1 cellular context compared by ENCODE assay signal in the genomic region with DNA sequence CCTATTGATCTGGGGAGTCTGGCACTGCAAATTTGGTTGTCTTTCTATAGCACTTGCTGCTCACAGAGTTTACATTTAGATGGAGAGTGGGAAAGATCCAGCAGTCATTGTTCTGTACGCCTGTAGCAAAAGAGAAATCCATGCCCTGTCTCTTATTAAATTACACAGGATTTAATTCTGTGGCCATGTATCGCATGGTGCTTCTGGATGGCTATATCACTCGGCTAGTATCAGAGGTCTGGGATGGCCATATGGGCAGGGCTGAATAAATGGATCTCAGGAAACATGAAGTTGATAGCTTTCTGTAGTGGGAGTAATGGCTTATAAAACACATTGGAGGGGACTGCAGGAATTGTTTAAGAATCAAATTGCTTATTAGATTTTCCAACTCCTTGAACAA.
TF ChIP-seq lines count a peak whose summit lies in the region.

No MANE protein-coding gene starts in this region.

TF ChIP-seq in SK-N-SH treated with all-trans-retinoic acid at 6 μM for 48 hours, 23 proteins besides CTCF, POLR2A, EP300 and RAD21 (continued from another document):
- TF ChIP-seq, protein P1, sequence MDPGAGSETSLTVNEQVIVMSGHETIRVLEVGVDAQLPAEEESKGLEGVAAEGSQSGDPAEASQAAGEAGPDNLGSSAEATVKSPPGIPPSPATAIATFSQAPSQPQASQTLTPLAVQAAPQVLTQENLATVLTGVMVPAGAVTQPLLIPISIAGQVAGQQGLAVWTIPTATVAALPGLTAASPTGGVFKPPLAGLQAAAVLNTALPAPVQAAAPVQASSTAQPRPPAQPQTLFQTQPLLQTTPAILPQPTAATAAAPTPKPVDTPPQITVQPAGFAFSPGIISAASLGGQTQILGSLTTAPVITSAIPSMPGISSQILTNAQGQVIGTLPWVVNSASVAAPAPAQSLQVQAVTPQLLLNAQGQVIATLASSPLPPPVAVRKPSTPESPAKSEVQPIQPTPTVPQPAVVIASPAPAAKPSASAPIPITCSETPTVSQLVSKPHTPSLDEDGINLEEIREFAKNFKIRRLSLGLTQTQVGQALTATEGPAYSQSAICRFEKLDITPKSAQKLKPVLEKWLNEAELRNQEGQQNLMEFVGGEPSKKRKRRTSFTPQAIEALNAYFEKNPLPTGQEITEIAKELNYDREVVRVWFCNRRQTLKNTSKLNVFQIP (CRISPR knock-in tag; IDR thresholded peaks at IDR 0.05; ENCODE audit: borderline replicate concordance, low read depth) = no peak
- TF ChIP-seq ZNF8 (CRISPR knock-in tag; IDR thresholded peaks at IDR 0.05) (no peak), ZFP30 (CRISPR knock-in tag; IDR thresholded peaks at IDR 0.05) (no peak), ZNF565 (CRISPR knock-in tag; conservative IDR thresholded peaks at IDR 0.05; ENCODE audit: low read depth) (no peak), ARNTL (CRISPR knock-in tag; IDR thresholded peaks at IDR 0.05; ENCODE audit: borderline replicate concordance, low read depth) (no peak), GLIS3 (CRISPR knock-in tag; IDR thresholded peaks at IDR 0.05) (no peak)
